24 cellular contexts compared by ENCODE assay signal in the genomic region with DNA sequence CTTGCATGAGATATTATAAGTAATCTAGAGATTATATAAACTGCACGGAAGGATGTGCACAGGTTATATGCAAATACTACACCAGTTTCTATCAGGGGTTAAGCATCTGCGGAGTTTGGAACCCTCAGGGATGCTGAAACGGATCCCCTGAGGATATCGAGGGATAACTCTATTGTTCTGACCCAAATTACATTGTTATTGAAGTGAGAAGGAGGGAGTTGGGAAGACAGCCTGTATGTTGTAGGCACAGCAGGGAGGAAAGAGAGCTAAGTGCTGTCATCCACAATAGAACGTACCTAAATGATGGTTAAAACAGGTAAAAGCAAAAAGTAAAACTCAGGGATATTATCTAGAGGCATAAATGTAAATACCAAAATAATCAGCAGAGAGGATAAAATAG.
"Had no signal": no experiment of that assay in that cellular context is flagged by ENCODE, and none has a peak within 500 bp of the region (broad histone marks: within the 10 kb centered on the region; RNA-seq: fewer than 3 reads in every experiment).

No MANE protein-coding gene starts in this region.

- H3K9me3 ChIP-seq: body of pancreas, left lung, ovary, psoas muscle, right atrium auricular region, thoracic aorta, vagina had no signal

- H3K27ac Mint-ChIP-seq: activated CD8-positive, alpha-beta T cell treated with anti-CD3 and anti-CD28 coated beads, Interleukin-2, amount 10 ng/mL, durations not matched to agents 7 days and 5 days; activated naive CD8-positive, alpha-beta T cell treated with anti-CD3 and anti-CD28 coated beads, Interleukin-2, amount 50 U/mL, for 24 hours; activated T-helper 1 cell treated with anti-CD3 and anti-CD28 coated beads, Interleukin-12 subunit alpha, Interleukin-12 subunit beta, Interleukin-2, Interleukin-4 antibody, amounts not matched to agents 30 ng/mL and 10 ng/mL and 1 ng/mL, durations not matched to agents 14 hours and 24 hours and 36 hours; naive thymus-derived CD8-positive, alpha-beta T cell; type B pancreatic cell had no signal

- DNase-seq: activated CD4-positive, alpha-beta T cell treated with anti-CD3 and anti-CD28 coated beads for 1 hour; activated CD4-positive, alpha-beta T cell treated with anti-CD3 and anti-CD28 coated beads, Interleukin-2, amount 50 U/mL, for 1 hour; activated CD8-positive, alpha-beta T cell treated with anti-CD3 and anti-CD28 coated beads, Interleukin-2, amount 10 ng/mL, durations not matched to agents 7 days and 5 days; activated gamma-delta T cell; activated naive CD4-positive, alpha-beta T cell treated with anti-CD3 and anti-CD28 coated beads, Interleukin-2, amount 50 U/mL, for 16 hours; activated naive CD8-positive, alpha-beta T cell treated with anti-CD3 and anti-CD28 coated beads, Interleukin-2, amount 50 U/mL, for 24 hours; body of pancreas; cortex of kidney; foreskin keratinocyte; kidney glomerular epithelial cell; left lung; naive thymus-derived CD8-positive, alpha-beta T cell; ovary; psoas muscle; stimulated activated CD4-positive, alpha-beta T cell treated with anti-CD3 and anti-CD28 coated beads, Interleukin-4, amount 100 ng/mL, for 24 hours; stimulated activated naive CD4-positive, alpha-beta T cell treated with Interleukin-2 at 50 U/mL for 16 hours; WERI-Rb-1 had no signal

- H3K36me3 ChIP-seq: cardiac muscle cell, left lung, ovary, right atrium auricular region, thoracic aorta, vagina, WERI-Rb-1 had no signal

- H3K27me3 ChIP-seq: body of pancreas, cardiac muscle cell, ovary, right atrium auricular region, vagina had no signal

- H3K36me3 Mint-ChIP-seq: naive thymus-derived CD8-positive, alpha-beta T cell; type B pancreatic cell had no signal

- H3K4me1 ChIP-seq: body of pancreas, foreskin keratinocyte, psoas muscle, right atrium auricular region, vagina had no signal

- H3K9me3 Mint-ChIP-seq: activated naive CD8-positive, alpha-beta T cell treated with anti-CD3 and anti-CD28 coated beads, Interleukin-2, amount 50 U/mL, for 24 hours; activated T-helper 1 cell treated with anti-CD3 and anti-CD28 coated beads, Interleukin-12 subunit alpha, Interleukin-12 subunit beta, Interleukin-2, Interleukin-4 antibody, amounts not matched to agents 30 ng/mL and 10 ng/mL and 1 ng/mL, durations not matched to agents 14 hours and 24 hours and 36 hours; naive thymus-derived CD8-positive, alpha-beta T cell; type B pancreatic cell had no signal

- H3K4me3 ChIP-seq: body of pancreas, cardiac muscle cell, left lung, lung, ovary, psoas muscle, right atrium auricular region, thoracic aorta, vagina had no signal

- H3K4me3 Mint-ChIP-seq: activated CD8-positive, alpha-beta T cell treated with anti-CD3 and anti-CD28 coated beads, Interleukin-2, amount 10 ng/mL, durations not matched to agents 7 days and 5 days; activated naive CD8-positive, alpha-beta T cell treated with anti-CD3 and anti-CD28 coated beads, Interleukin-2, amount 50 U/mL, for 24 hours; activated T-helper 1 cell treated with anti-CD3 and anti-CD28 coated beads, Interleukin-12 subunit alpha, Interleukin-12 subunit beta, Interleukin-2, Interleukin-4 antibody, amounts not matched to agents 30 ng/mL and 10 ng/mL and 1 ng/mL, durations not matched to agents 14 hours and 24 hours and 36 hours; naive thymus-derived CD8-positive, alpha-beta T cell; type B pancreatic cell had no signal

- H3K27me3 Mint-ChIP-seq: type B pancreatic cell had no signal

- H3K27ac ChIP-seq: body of pancreas, cardiac muscle cell, foreskin keratinocyte, left lung, ovary, psoas muscle, right atrium auricular region, thoracic aorta, vagina, WERI-Rb-1 had no signal

- H3K4me1 Mint-ChIP-seq: activated naive CD8-positive, alpha-beta T cell treated with anti-CD3 and anti-CD28 coated beads, Interleukin-2, amount 50 U/mL, for 24 hours had no signal
